ENCODE assay signal across 1 cellular context in genomic region chr4:99893991-99894981, GRCh38.
TF ChIP-seq lines count a peak whose summit lies in the region.

Gene LAMTOR3, minus strand, starts transcription at chr4:99894427. Its CDS starts 464 bp downstream, at chr4:99893963.

TF ChIP-seq in HEK293, 187 proteins besides CTCF, POLR2A, EP300 and RAD21 (continued from another document and continues in another):
- TF ChIP-seq ZNF518A (tag by site-specific recombination; conservative IDR thresholded peaks at IDR 0.05; ENCODE audit: low read depth) (peak; percentile 99), KLF8 (tag by site-specific recombination; IDR thresholded peaks at IDR 0.05) (peak; percentile 45; the same call in 1 of the 2 replicates), SCRT1 (tag by site-specific recombination; IDR thresholded peaks at IDR 0.05; ENCODE audit: borderline replicate concordance) (peak; percentile 90), ZNF114 (tag by site-specific recombination; IDR thresholded peaks at IDR 0.05) (no peak), SP2 (tag by site-specific recombination; IDR thresholded peaks at IDR 0.05) (peak; percentile 67), ZNF140 (tag by site-specific recombination; IDR thresholded peaks at IDR 0.05) (no peak), ZNF792 (tag by site-specific recombination; IDR thresholded peaks at IDR 0.05) (no peak), SETDB1 (IDR thresholded peaks at IDR 0.05; ENCODE audit: insufficient read length, low read length) (no peak), ZNF830 (tag by site-specific recombination; IDR thresholded peaks at IDR 0.05; ENCODE audit: low read depth) (no peak), ZNF18 (tag by site-specific recombination; IDR thresholded peaks at IDR 0.05) (no peak), ZXDB (tag by site-specific recombination; IDR thresholded peaks at IDR 0.05) (peak; percentile 61), KLF10 (tag by site-specific recombination; IDR thresholded peaks at IDR 0.05) (peak; percentile 88), PRDM10 (tag by site-specific recombination; IDR thresholded peaks at IDR 0.05) (peak; percentile 89), ZNF248 (tag by site-specific recombination; IDR thresholded peaks at IDR 0.05) (no peak), ZNF394 (tag by site-specific recombination; IDR thresholded peaks at IDR 0.05; ENCODE audit: borderline replicate concordance) (no peak), ZSCAN4 (tag by site-specific recombination; IDR thresholded peaks at IDR 0.05) (no peak), PRDM1 (tag by site-specific recombination; IDR thresholded peaks at IDR 0.05) (no peak), ZNF843 (tag by site-specific recombination; IDR thresholded peaks at IDR 0.05) (no peak), TSHZ1 (tag by site-specific recombination; IDR thresholded peaks at IDR 0.05; ENCODE audit: borderline replicate concordance) (no peak), IKZF3 (tag by site-specific recombination; IDR thresholded peaks at IDR 0.05) (no peak), KLF16 (tag by site-specific recombination; IDR thresholded peaks at IDR 0.05) (peak; percentile 30; the same call in 1 of the 2 replicates), GLIS2 (tag by site-specific recombination; IDR thresholded peaks at IDR 0.05) (no peak), ZBTB48 (tag by site-specific recombination; IDR thresholded peaks at IDR 0.05) (no peak), WT1 (tag by site-specific recombination; IDR thresholded peaks at IDR 0.05) (no peak), ZNF561 (tag by site-specific recombination; IDR thresholded peaks at IDR 0.05; ENCODE audit: borderline replicate concordance) (0 out of 2 replicates have a peak, but pooled peaks have one; percentile 36), MEIS1 (CRISPR knock-in tag; IDR thresholded peaks at IDR 0.05; ENCODE audit: borderline replicate concordance) (no peak), ATF2 (tag by site-specific recombination; IDR thresholded peaks at IDR 0.05; ENCODE audit: low read depth) (no peak), ZBTB17 (tag by site-specific recombination; IDR thresholded peaks at IDR 0.05) (no peak), ZNF221 (tag by site-specific recombination; IDR thresholded peaks at IDR 0.05; ENCODE audit: borderline replicate concordance) (no peak), PRDM6 (tag by site-specific recombination; IDR thresholded peaks at IDR 0.05) (no peak), ZNF549 (tag by site-specific recombination; IDR thresholded peaks at IDR 0.05) (no peak), ZIC2 (tag by site-specific recombination; IDR thresholded peaks at IDR 0.05) (0 out of 2 replicates have a peak, but pooled peaks have one; percentile 13), KLF9 (tag by site-specific recombination; IDR thresholded peaks at IDR 0.05; ENCODE audit: low read depth) (peak; percentile 26; the same call in 1 of the 2 replicates), YY2 (tag by site-specific recombination; IDR thresholded peaks at IDR 0.05) (no peak), ZNF10 (tag by site-specific recombination; IDR thresholded peaks at IDR 0.05) (no peak), SP3 (tag by site-specific recombination; IDR thresholded peaks at IDR 0.05) (peak; percentile 24; the same call in 1 of the 2 replicates), ZBTB26 (tag by site-specific recombination; optimal IDR thresholded peaks at IDR 0.05) (peak; percentile 21), SALL2 (tag by site-specific recombination; IDR thresholded peaks at IDR 0.05; ENCODE audit: borderline replicate concordance) (no peak), GLIS1 (tag by site-specific recombination; IDR thresholded peaks at IDR 0.05) (no peak), ZNF707 (tag by site-specific recombination; IDR thresholded peaks at IDR 0.05) (no peak), ZNF132 (tag by site-specific recombination; IDR thresholded peaks at IDR 0.05; ENCODE audit: borderline replicate concordance) (no peak), ZNF747 (tag by site-specific recombination; IDR thresholded peaks at IDR 0.05) (no peak), ZNF48 (tag by site-specific recombination; IDR thresholded peaks at IDR 0.05) (no peak), ZNF335 (tag by site-specific recombination; conservative IDR thresholded peaks at IDR 0.05) (peak; percentile 54)
